8 cellular contexts compared by ENCODE assay signal in genomic region chr1:150464422-150464826, GRCh38. TPM values are rescaled to one million over a fixed set of nuclear protein-coding genes. Genes with fewer than 3 reads are reported as not detected.
DNase-seq lines count a peak whose midpoint lies in the region; ATAC-seq and TF ChIP-seq lines count a peak whose summit lies in the region.

No MANE protein-coding gene starts in this region.

- H3K9me3 ChIP-seq in CD8-positive, alpha-beta memory T cell (ENCODE audit: low read length): no peaks in the 10 kb centered on the region
- no peaks in the 10 kb centered on the region for H3K9me3 ChIP-seq in OCI-LY3 (ENCODE audit: insufficient read depth, low read length)
- no peaks in the 10 kb centered on the region for H3K9me3 ChIP-seq in esophagus muscularis mucosa
- no peaks in the 10 kb centered on the region for H3K9me3 ChIP-seq in neural cell (ENCODE audit: low read length)
- H3K9me3 ChIP-seq in stomach: no peaks in the 10 kb centered on the region

- H3K27me3 ChIP-seq in CD8-positive, alpha-beta memory T cell (ENCODE audit: insufficient read depth, low read length, poor library complexity, severe bottlenecking): no peaks in the 10 kb centered on the region
- no peaks in the 10 kb centered on the region for H3K27me3 ChIP-seq in OCI-LY3 (ENCODE audit: low read depth, low read length)
- H3K27me3 ChIP-seq in esophagus muscularis mucosa: no peaks in the 10 kb centered on the region
- no peaks in the 10 kb centered on the region for H3K27me3 ChIP-seq in neural cell (ENCODE audit: insufficient read depth, low read depth, low read length)
- no peaks in the 10 kb centered on the region for H3K27me3 ChIP-seq in stomach

- peaks cover 14% of the 10 kb centered on the region for H3K36me3 ChIP-seq in CD8-positive, alpha-beta memory T cell (ENCODE audit: insufficient read depth, low read length)
- H3K36me3 ChIP-seq in OCI-LY3 (replicated peaks; ENCODE audit: low read depth, low read length) (peaks cover 13% of the 10 kb centered on the region), esophagus muscularis mucosa (peaks cover 39 to 86% (median 75%) of the 10 kb centered on the region in 4 donors), neural cell (ENCODE audit: insufficient read depth, low read length) (no peaks in the 10 kb centered on the region), stomach (peaks cover 45 to 87% (median 78%) of the 10 kb centered on the region in 4 donors)

- no peaks in the 10 kb centered on the region for H3K4me1 ChIP-seq in CD8-positive, alpha-beta memory T cell (ENCODE audit: insufficient read depth, low read length)
- H3K4me1 ChIP-seq in OCI-LY3 (ENCODE audit: low read length) (peaks cover 6% of the 10 kb centered on the region), esophagus muscularis mucosa (peaks cover 0 to 11% (median 7%) of the 10 kb centered on the region in 4 donors), stomach (peaks cover 0 to 5% (median 2%) of the 10 kb centered on the region in 4 donors)

- no peaks in the 10 kb centered on the region for H3F3A ChIP-seq in neural cell (ENCODE audit: insufficient read depth, low read length, poor library complexity, severe bottlenecking)

- H3K9me3 Mint-ChIP-seq in CD8-positive, alpha-beta memory T cell: no peaks in the 10 kb centered on the region

- TF ChIP-seq EP300 in esophagus muscularis mucosa (IDR thresholded peaks at IDR 0.05) (no peak), neural cell (conservative IDR thresholded peaks at IDR 0.05; ENCODE audit: poor library complexity, severe bottlenecking) (no peak), stomach (IDR thresholded peaks at IDR 0.05) (no peak)

- H3K4me1 Mint-ChIP-seq in CD8-positive, alpha-beta memory T cell: peaks cover 4 to 6% (median 5%) of the 10 kb centered on the region in 3 donors

- H3K36me3 Mint-ChIP-seq in CD8-positive, alpha-beta memory T cell: peaks cover 0 to 45% (median 10%) of the 10 kb centered on the region in 3 donors

- H3K9me2 ChIP-seq in neural cell (ENCODE audit: insufficient read depth, low read length): no peaks in the 10 kb centered on the region

- POLR2A ChIA-PET in CD8-positive, alpha-beta memory T cell (lab: Charles Lee): no interaction called here

- no peak for ATAC-seq in HG02623 (IDR thresholded peaks at IDR 0.05; ENCODE audit: unreplicated experiment)

- no peak overlapping the region for H3K4me3 ChIP-seq in CD8-positive, alpha-beta memory T cell (ENCODE audit: low read length)
- H3K4me3 ChIP-seq in OCI-LY3 (ENCODE audit: low read length) (no peak overlapping the region), esophagus muscularis mucosa (no peak overlapping the region), neural cell (ENCODE audit: low read length) (no peak overlapping the region), stomach (no peak overlapping the region)

- H3K27me3 Mint-ChIP-seq in CD8-positive, alpha-beta memory T cell: no peaks in the 10 kb centered on the region

- WGBS in esophagus muscularis mucosa: 54% methylated on average over 3 of the region's 4 CpGs
- WGBS in stomach, 5 donors: 32 to 39% (median 37%) methylated on average over 4 of the region's 4 CpGs

- H3K9ac ChIP-seq in OCI-LY3 (ENCODE audit: low read length) (no peak overlapping the region), neural cell (ENCODE audit: low read length) (no peak overlapping the region)

- peak overlapping the region in 6 of 8 donors; percentile 26 to 75 (median 40) for H3K27ac Mint-ChIP-seq in CD8-positive, alpha-beta memory T cell

- no peak overlapping the region for H3K4me3 Mint-ChIP-seq in CD8-positive, alpha-beta memory T cell

- no peak overlapping the region for H3K27ac ChIP-seq in CD8-positive, alpha-beta memory T cell (ENCODE audit: low read depth, low read length)
- H3K27ac ChIP-seq in OCI-LY3 (ENCODE audit: low read length) (no peak overlapping the region), esophagus muscularis mucosa (replicated peaks in 1 of 4) (no peak overlapping the region), neural cell (ENCODE audit: low read length) (no peak overlapping the region), stomach (no peak overlapping the region)

- TF ChIP-seq RAD21 in neural cell (conservative IDR thresholded peaks at IDR 0.05): peak; percentile 75

- intact Hi-C loops in esophagus muscularis mucosa (cut with DNase I): loop anchor here (2.0 kb wide), 1 partner anchor 68 kb away; no protein-coding TSS in a partner anchor
- intact Hi-C loops in stomach (cut with DNase I; ENCODE audit: low total_unique reads): loop anchor here (5.0 kb wide), 1 partner anchor 68 kb away; no protein-coding TSS in a partner anchor

- H3K4me2 ChIP-seq in OCI-LY3 (ENCODE audit: low read length) (no peak overlapping the region), neural cell (ENCODE audit: low read length) (no peak overlapping the region)

- DNase-seq in CD8-positive, alpha-beta memory T cell: peak; percentile 49 to 73 (median 56)
- DNase-seq in HUDEP-2 (lab: John Stamatoyannopoulos, UW; ENCODE audit: unreplicated experiment in 76 of 76) (peak in 50 of 76 experiments; percentile 4 to 66 (median 32)), activated T-cell treated with anti-CD3 and anti-CD28 coated beads for 1 hour (ENCODE audit: low read depth) (peak; percentile 59), esophagus muscularis mucosa (ENCODE audit: extremely low spot score) (no peak), stomach (peak; percentile 63)

- H3K79me2 ChIP-seq in OCI-LY3 (ENCODE audit: low read length) (no peaks in the 10 kb centered on the region), neural cell (replicated peaks; ENCODE audit: insufficient read depth, low read length) (no peaks in the 10 kb centered on the region)

- TF ChIP-seq POLR2A in esophagus muscularis mucosa (IDR thresholded peaks at IDR 0.05; ENCODE audit: low read depth) (no peak), stomach (IDR thresholded peaks at IDR 0.05) (no peak)

- H4K20me1 ChIP-seq in OCI-LY3 (ENCODE audit: insufficient read depth, low read length) (no peaks in the 10 kb centered on the region), neural cell (ENCODE audit: insufficient read depth) (no peaks in the 10 kb centered on the region)

- H2AFZ ChIP-seq in OCI-LY3 (ENCODE audit: low read depth, low read length) (no peak overlapping the region), neural cell (ENCODE audit: low read depth, low read length) (no peak overlapping the region)

- CTCF ChIA-PET in CD8-positive, alpha-beta memory T cell (lab: Charles Lee): no interaction called here

- TF ChIP-seq CTCF in OCI-LY3 (IDR thresholded peaks at IDR 0.05; ENCODE audit: low read depth, low read length) (peak; percentile 84), esophagus muscularis mucosa (IDR thresholded peaks at IDR 0.05) (peak; percentile 78 to 86 (median 82)), neural cell (IDR thresholded peaks at IDR 0.05; ENCODE audit: poor library complexity, severe bottlenecking) (peak; percentile 75), stomach (IDR thresholded peaks at IDR 0.05) (peak in 5 of 7 experiments; percentile 43 to 84 (median 69))

TF ChIP-seq in neural cell, 6 proteins besides CTCF, POLR2A, EP300 and RAD21:
- TF ChIP-seq SMC3 (conservative IDR thresholded peaks at IDR 0.05; ENCODE audit: poor library complexity) (peak; percentile 73), MXI1 (conservative IDR thresholded peaks at IDR 0.05; ENCODE audit: poor library complexity, severe bottlenecking) (no peak), REST (IDR thresholded peaks at IDR 0.05; ENCODE audit: borderline replicate concordance) (no peak)

RNA-seq across cellular contexts. Expression of gene TARS2, which starts 22.8 kb away (rescaled TPM):
- 10 to 100 TPM; 49.7 to 51.2 TPM for total RNA-seq in CD8-positive, alpha-beta memory T cell
- 29.0 TPM for polyA plus RNA-seq in CD8-positive, alpha-beta memory T cell
- total RNA-seq in esophagus muscularis mucosa: 10 to 100 TPM in 3 of 4 donors, 1 to 10 TPM in 1; 5.8 to 19.4 (median 12.8) TPM
- 19.4 and 22.8 TPM in 2 replicates for polyA plus RNA-seq in neural cell
- 17.0 and 20.9 TPM in 2 replicates for polyA minus RNA-seq in neural cell
- 10 to 100 TPM in 2 of 5 donors, 1 to 10 TPM in 3; 3.5 to 46.2 (median 5.8) TPM for total RNA-seq in stomach
- polyA plus RNA-seq in stomach: 10 to 100 TPM in 2 of 3 donors, 1 to 10 TPM in 1; 9.6 to 14.8 (median 12.4) TPM

RNA-seq across cellular contexts. Expression of gene ECM1, which starts 43.5 kb away (rescaled TPM):
- 1 to 10 TPM; 1.3 to 1.5 TPM for total RNA-seq in CD8-positive, alpha-beta memory T cell
- polyA plus RNA-seq in CD8-positive, alpha-beta memory T cell: 0.09 TPM
- total RNA-seq in esophagus muscularis mucosa: 10 to 100 TPM; 17.4 to 32.9 (median 18.6) TPM
- 2.3 and 4.2 TPM in 2 replicates for polyA plus RNA-seq in neural cell
- 0.58 and 0.73 TPM in 2 replicates for polyA minus RNA-seq in neural cell
- total RNA-seq in stomach: 10 to 100 TPM in 2 of 5 donors, 1 to 10 TPM in 3; 1.7 to 29.3 (median 6.5) TPM
- polyA plus RNA-seq in stomach: 100 to 1,000 TPM in 1 of 3 donors, 1 to 10 TPM in 2; 3.1 to 345 (median 6.8) TPM

RNA-seq across cellular contexts. Expression of gene FALEC, which starts 51.1 kb away (rescaled TPM):
- not detected for total RNA-seq in CD8-positive, alpha-beta memory T cell
- polyA plus RNA-seq in CD8-positive, alpha-beta memory T cell: not detected
- total RNA-seq in esophagus muscularis mucosa: not detected
- not detected in 2 replicates for polyA plus RNA-seq in neural cell
- polyA minus RNA-seq in neural cell: not detected in 2 replicates
- total RNA-seq in stomach: not detected
- under 1 TPM in 1 of 3 donors, not detected in 2; 0.93 TPM for polyA plus RNA-seq in stomach
